ENCODE assay signal across 14 cellular contexts in the genomic region with DNA sequence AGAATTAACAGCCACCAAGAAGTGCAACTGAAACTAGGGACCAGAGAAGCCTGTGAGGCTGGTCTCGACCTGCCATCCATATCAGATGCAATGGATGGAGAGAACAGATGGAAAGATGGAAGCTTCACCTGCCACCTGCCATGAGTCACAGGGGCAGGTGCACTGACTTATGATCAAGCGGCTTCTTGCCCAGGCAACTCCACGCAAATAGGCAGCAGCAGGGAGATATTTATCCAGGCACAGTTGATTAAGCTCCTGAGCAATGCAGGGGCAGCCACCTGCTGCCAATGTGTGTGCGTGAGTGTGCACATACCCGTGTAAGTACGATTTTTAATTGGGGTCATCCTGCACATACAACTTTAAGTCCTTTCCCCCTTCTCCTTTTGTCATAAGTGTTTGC.
DNase-seq lines count a peak whose midpoint lies in the region; FAIRE-seq and TF ChIP-seq lines count a peak whose summit lies in the region.
"Had no signal": no experiment of that assay in that cellular context is flagged by ENCODE, and none has a peak within 500 bp of the region (broad histone marks: within the 10 kb centered on the region; RNA-seq: fewer than 3 reads in every experiment).

No MANE protein-coding gene starts in this region.

- H3K36me3 ChIP-seq in small intestine (ENCODE audit: control insufficient read depth in 2 of 2, insufficient read depth in 2 of 2, low read length in 2 of 2) = no peaks in the 10 kb centered on the region
- no peaks in the 10 kb centered on the region for H3K36me3 ChIP-seq in ovary
- H3K36me3 ChIP-seq: Peyer's patch had no signal

- WGBS in small intestine, 3 donors = 9 to 67% (median 32%) methylated on average over 6 of the region's 6 CpGs
- WGBS in ovary, 3 donors = 68 to 86% (median 76%) methylated on average over 6 of the region's 6 CpGs

- H3K27me3 ChIP-seq in small intestine (ENCODE audit: control insufficient read depth in 2 of 2, insufficient read depth in 2 of 2, low read length in 2 of 2) = no peaks in the 10 kb centered on the region
- no peaks in the 10 kb centered on the region for H3K27me3 ChIP-seq in ovary
- H3K27me3 ChIP-seq: Peyer's patch had no signal

- in situ Hi-C loops in GM13976 (cut with MboI; ENCODE audit: low sequenced_read_pairs, unreplicated experiment) = no loop called here

- intact Hi-C loops in ovary (cut with DNase I) (no loop called here), posterior cingulate gyrus (cut with DNase I) (no loop called here)

- H3K27ac ChIP-seq in coronary artery (no peak overlapping the region), small intestine (ENCODE audit: low read depth in 1 of 2, low read length in 1 of 2) (no peak overlapping the region), ovary (no peak overlapping the region)
- H3K27ac ChIP-seq: Peyer's patch had no signal

- no peak for TF ChIP-seq EP300 in ovary (IDR thresholded peaks at IDR 0.05)

- no peaks in the 10 kb centered on the region for H3K9me3 ChIP-seq in small intestine (ENCODE audit: control insufficient read depth, low read depth)
- no peaks in the 10 kb centered on the region for H3K9me3 ChIP-seq in ovary
- H3K9me3 ChIP-seq: Peyer's patch had no signal

- H3K4me1 ChIP-seq in small intestine (ENCODE audit: control insufficient read depth in 2 of 2, insufficient read depth in 1 of 2, low read depth in 1 of 2, low read length in 1 of 2) (no peaks in the 10 kb centered on the region), ovary (ENCODE audit: insufficient read depth) (no peaks in the 10 kb centered on the region)
- H3K4me1 ChIP-seq: Peyer's patch had no signal

- FAIRE-seq in small intestine (lab: Jason Lieb, UNC) = no peak

- H3K4me3 ChIP-seq in coronary artery (no peak overlapping the region), small intestine (ENCODE audit: low read depth in 1 of 2, low read length in 2 of 2) (no peak overlapping the region), ovary (no peak overlapping the region)
- H3K4me3 ChIP-seq: Peyer's patch had no signal

- TF ChIP-seq POLR2A in ovary (IDR thresholded peaks at IDR 0.05) = no peak

- peak; percentile 100 for DNase-seq in DMS153 (lab: John Stamatoyannopoulos, UW)
- peak; percentile 95 for DNase-seq in NCI-H146 (lab: John Stamatoyannopoulos, UW)
- peak; percentile 95 for DNase-seq in NCI-H345 treated with DMSO at 0.1 percent for 48 hours (lab: John Stamatoyannopoulos, UW; ENCODE audit: unreplicated experiment)
- DNase-seq in coronary artery (ENCODE audit: low spot score) = peak; percentile 33
- DNase-seq in GM13976 (ENCODE audit: low spot score) = no peak
- no peak for DNase-seq in small intestine
- DNase-seq in ovary = no peak
- DNase-seq in posterior cingulate gyrus = no peak
- DNase-seq: ACHN; amygdala; CD4-positive, CD25-positive, alpha-beta regulatory T cell; HCEC 1CT; natural killer cell; Peyer's patch had no signal

- TF ChIP-seq CTCF in coronary artery (IDR thresholded peaks at IDR 0.05) = no peak
- no peak for TF ChIP-seq CTCF in GM13976 (IDR thresholded peaks at IDR 0.05; ENCODE audit: borderline replicate concordance, control extremely low read depth, extremely low read depth, insufficient read depth, missing control alignments)
- TF ChIP-seq CTCF in ovary (IDR thresholded peaks at IDR 0.05) = no peak

Comparison
In these comparisons a context has a peak if more than half of its experiments do, and no peak if none do; other contexts are left out.
1. DNase-seq: peak in DMS153 (single experiment), NCI-H146 (single experiment), NCI-H345 treated with DMSO at 0.1 percent for 48 hours (single experiment) and coronary artery (single experiment); none in GM13976 (single experiment), small intestine (single experiment), ovary (0 of 5) and posterior cingulate gyrus (0 of 10).